In genomic region chr5:145689235-145689634, GRCh38 we compare ENCODE assay signal across 11 cellular contexts.
DNase-seq lines count a peak whose midpoint lies in the region; ATAC-seq lines count a peak whose summit lies in the region.
"Had no signal": no experiment of that assay in that cellular context is flagged by ENCODE, and none has a peak within 500 bp of the region (broad histone marks: within the 10 kb centered on the region; RNA-seq: fewer than 3 reads in every experiment).

No MANE protein-coding gene starts in this region.

- H3K9me3 Mint-ChIP-seq in T-helper 2 cell treated with Interferon-gamma antibody and Interleukin-4, amounts not matched to agents 5 μg/mL and 100 μg/mL, for 36 hours, result no peaks in the 10 kb centered on the region

- no peaks in the 10 kb centered on the region for H3K36me3 Mint-ChIP-seq in T-helper 2 cell treated with Interferon-gamma antibody and Interleukin-4, amounts not matched to agents 5 μg/mL and 100 μg/mL, for 36 hours (ENCODE audit: low read depth)

- no peak overlapping the region for H3K27ac Mint-ChIP-seq in T-helper 2 cell treated with Interferon-gamma antibody and Interleukin-4, amounts not matched to agents 5 μg/mL and 100 μg/mL, for 36 hours

- peak; percentile 73 for ATAC-seq in GM18520 (IDR thresholded peaks at IDR 0.05; ENCODE audit: unreplicated experiment)
- ATAC-seq in GM21786 (IDR thresholded peaks at IDR 0.05; ENCODE audit: unreplicated experiment), result peak; percentile 98
- ATAC-seq in HG03558 (IDR thresholded peaks at IDR 0.05; ENCODE audit: extremely low read depth, unreplicated experiment), result peak; percentile 67
- ATAC-seq in left lobe of liver, result peak; percentile 36

- no peak overlapping the region for H3K4me3 Mint-ChIP-seq in T-helper 2 cell treated with Interferon-gamma antibody and Interleukin-4, amounts not matched to agents 5 μg/mL and 100 μg/mL, for 36 hours

- no peaks in the 10 kb centered on the region for H3K4me1 Mint-ChIP-seq in T-helper 2 cell treated with Interferon-gamma antibody and Interleukin-4, amounts not matched to agents 5 μg/mL and 100 μg/mL, for 36 hours (ENCODE audit: low read depth)

- DNase-seq in left lobe of liver (ENCODE audit: low spot score) (no peak), NCI-H146 treated with DMSO at 0.1 percent for 48 hours (lab: John Stamatoyannopoulos, UW; ENCODE audit: unreplicated experiment) (no peak)
- no peak for DNase-seq in effector CD8-positive, alpha-beta T cell (lab: John Stamatoyannopoulos, UW)
- no peak for DNase-seq in activated CD4-positive, alpha-beta T cell treated with anti-CD3 and anti-CD28 coated beads for 4 hours
- no peak for DNase-seq in T-helper 2 cell treated with Interferon-gamma antibody and Interleukin-4, amounts not matched to agents 5 μg/mL and 100 μg/mL, for 36 hours (ENCODE audit: low spot score)
- DNase-seq: Caco-2, heart left ventricle, Peyer's patch had no signal

- no peaks in the 10 kb centered on the region for H3K27me3 Mint-ChIP-seq in T-helper 2 cell treated with Interferon-gamma antibody and Interleukin-4, amounts not matched to agents 5 μg/mL and 100 μg/mL, for 36 hours (ENCODE audit: low read depth)

Comparison
In these comparisons a context has a peak if more than half of its experiments do, and no peak if none do; other contexts are left out.
1. ATAC-seq: peak in every context shown above with its lines; median percentile 98 in GM21786; 73 in GM18520; 67 in HG03558; 36 in left lobe of liver.